Comparison of ENCODE assay signal across 23 cellular contexts in the genomic region with DNA sequence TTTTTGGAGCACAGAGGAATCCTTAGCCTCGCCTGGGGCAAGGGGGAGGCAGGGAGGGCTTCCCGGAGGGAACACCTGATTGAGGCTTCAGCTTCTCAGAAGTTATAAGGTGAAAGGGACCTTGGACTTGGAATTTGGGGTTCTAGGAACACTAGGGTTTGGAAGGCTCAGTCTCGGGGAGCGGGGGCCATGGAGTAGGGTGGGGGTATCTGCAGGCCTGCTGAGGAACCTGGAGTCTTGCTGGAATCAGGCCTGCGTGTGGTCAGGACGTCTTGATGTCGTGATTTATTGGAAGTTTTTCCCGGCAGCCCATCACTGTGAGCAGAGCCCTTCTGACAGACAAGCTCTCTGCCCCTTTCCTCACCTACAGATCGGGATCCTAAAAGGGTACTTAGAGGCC. TPM values are rescaled to one million over a fixed set of nuclear protein-coding genes. Genes with fewer than 3 reads are reported as not detected.
"Had no signal": no experiment of that assay in that cellular context is flagged by ENCODE, and none has a peak within 500 bp of the region (broad histone marks: within the 10 kb centered on the region; RNA-seq: fewer than 3 reads in every experiment).

No MANE protein-coding gene starts in this region.

- H3K36me3 Mint-ChIP-seq: brain, natural killer cell had no signal

- H3K9me3 Mint-ChIP-seq: activated B cell treated with CpG ODN at 0.5 μM for 24 hours; activated naive CD4-positive, alpha-beta T cell treated with anti-CD3 and anti-CD28 coated beads, Interleukin-2, amount 50 U/mL, for 24 hours; activated T-cell treated with anti-CD3 and anti-CD28 coated beads, Interleukin-2, amount 50 U/mL, for 4 hours; natural killer cell had no signal

- H3K79me2 ChIP-seq: parathyroid adenoma had no signal

- ATAC-seq: activated CD8-positive, alpha-beta T cell treated with anti-CD3 and anti-CD28 coated beads, Interleukin-2, amount 10 ng/mL, durations not matched to agents 7 days and 5 days; gastrocnemius medialis; left ventricle myocardium superior; natural killer cell; stimulated activated naive B cell treated with anti-CD40 and anti-IgM and Interleukin-4, amounts not matched to agents 10 μg/mL and 1 μg/mL and 100 μg/mL, for 72 hours had no signal

- H3K4me3 ChIP-seq: colonic mucosa, gastrocnemius medialis, heart left ventricle, sigmoid colon, tibial artery, uterus had no signal

- H3K4me3 Mint-ChIP-seq: activated B cell treated with CpG ODN at 0.5 μM for 24 hours; activated CD8-positive, alpha-beta T cell treated with anti-CD3 and anti-CD28 coated beads, Interleukin-2, amount 10 ng/mL, durations not matched to agents 7 days and 5 days; activated naive CD4-positive, alpha-beta T cell treated with anti-CD3 and anti-CD28 coated beads, Interleukin-2, amount 50 U/mL, for 24 hours; activated T-cell treated with anti-CD3 and anti-CD28 coated beads, Interleukin-2, amount 50 U/mL, for 4 hours; brain; natural killer cell; stimulated activated naive B cell treated with anti-CD40 and anti-IgM and Interleukin-4, amounts not matched to agents 10 μg/mL and 1 μg/mL and 100 μg/mL, for 72 hours; T-cell had no signal

- H3K9ac ChIP-seq: parathyroid adenoma, SK-N-SH had no signal

- H3K36me3 ChIP-seq: colonic mucosa, gastrocnemius medialis, heart left ventricle, neutrophil, sigmoid colon, tibial artery, uterus had no signal

- H3K4me1 Mint-ChIP-seq: activated B cell treated with CpG ODN at 0.5 μM for 24 hours; brain; natural killer cell; stimulated activated naive B cell treated with anti-CD40 and anti-IgM and Interleukin-4, amounts not matched to agents 10 μg/mL and 1 μg/mL and 100 μg/mL, for 72 hours had no signal

- H3K27ac ChIP-seq: colonic mucosa, gastrocnemius medialis, heart left ventricle, neutrophil, parathyroid adenoma, sigmoid colon, tibial artery, uterus had no signal

- H3K4me2 ChIP-seq: SK-N-SH had no signal

- H3K27me3 ChIP-seq: colonic mucosa, gastrocnemius medialis, heart left ventricle, neutrophil, sigmoid colon, tibial artery, uterus had no signal

- H3K27ac Mint-ChIP-seq: activated B cell treated with CpG ODN at 0.5 μM for 24 hours; activated CD8-positive, alpha-beta T cell treated with anti-CD3 and anti-CD28 coated beads, Interleukin-2, amount 10 ng/mL, durations not matched to agents 7 days and 5 days; activated naive CD4-positive, alpha-beta T cell treated with anti-CD3 and anti-CD28 coated beads, Interleukin-2, amount 50 U/mL, for 24 hours; brain; natural killer cell; stimulated activated naive B cell treated with anti-CD40 and anti-IgM and Interleukin-4, amounts not matched to agents 10 μg/mL and 1 μg/mL and 100 μg/mL, for 72 hours had no signal

- H3K27me3 Mint-ChIP-seq: activated B cell treated with CpG ODN at 0.5 μM for 24 hours; activated naive CD4-positive, alpha-beta T cell treated with anti-CD3 and anti-CD28 coated beads, Interleukin-2, amount 50 U/mL, for 24 hours; stimulated activated naive B cell treated with anti-CD40 and anti-IgM and Interleukin-4, amounts not matched to agents 10 μg/mL and 1 μg/mL and 100 μg/mL, for 72 hours; T-cell had no signal

- H3K4me1 ChIP-seq: colonic mucosa, gastrocnemius medialis, heart left ventricle, parathyroid adenoma, sigmoid colon, tibial artery, uterus had no signal

- DNase-seq: activated B cell treated with CpG ODN at 0.5 μM for 24 hours; activated CD4-positive, alpha-beta T cell treated with anti-CD3 and anti-CD28 coated beads for 48 hours; activated CD8-positive, alpha-beta T cell treated with anti-CD3 and anti-CD28 coated beads, Interleukin-2, amount 10 ng/mL, durations not matched to agents 7 days and 5 days; activated effector memory CD4-positive, alpha-beta T cell treated with anti-CD3 and anti-CD28 coated beads, Interleukin-2, amount 50 U/mL, for 16 hours; colonic mucosa; erythroblast; gastrocnemius medialis; heart left ventricle; kidney glomerular epithelial cell; left ventricle myocardium superior; mesenchymal stem cell; natural killer cell; SK-N-SH; stimulated activated naive B cell treated with anti-CD40 and anti-IgM and Interleukin-4, amounts not matched to agents 10 μg/mL and 1 μg/mL and 100 μg/mL, for 72 hours; uterus had no signal

RNA-seq across cellular contexts. Expression of gene EFCAB8, which starts 50.7 kb away (rescaled TPM):
- total RNA-seq: gastrocnemius medialis, left ventricle myocardium superior had no signal
- polyA plus RNA-seq: SK-N-SH had no signal
